ENCODE assay signal across 1 cellular context in genomic region chr20:32474009-32474716, GRCh38.
TF ChIP-seq lines count a peak whose summit lies in the region.

No MANE protein-coding gene starts in this region.

TF ChIP-seq in HepG2, 621 proteins besides CTCF, POLR2A, EP300 and RAD21 (continued from another document and continues in another):
- 0 out of 2 replicates have a peak, but pooled peaks have one; percentile 0 for TF ChIP-seq ZBTB46 (CRISPR knock-in tag; IDR thresholded peaks at IDR 0.05; ENCODE audit: borderline replicate concordance)
- no peak for TF ChIP-seq CENPX (CRISPR knock-in tag; IDR thresholded peaks at IDR 0.05)
- TF ChIP-seq ZNF350 (CRISPR knock-in tag; IDR thresholded peaks at IDR 0.05; ENCODE audit: borderline replicate concordance, low read depth): peak; percentile 20; the same call in 1 of the 2 replicates
- TF ChIP-seq LBX2 (CRISPR knock-in tag; IDR thresholded peaks at IDR 0.05; ENCODE audit: borderline replicate concordance): no peak; the same call in 1 of the 2 replicates
- TF ChIP-seq CBX5 (CRISPR knock-in tag; IDR thresholded peaks at IDR 0.05; ENCODE audit: borderline replicate concordance): no peak
- TF ChIP-seq ETV6 (CRISPR knock-in tag; conservative IDR thresholded peaks at IDR 0.05): no peak
- no peak; the same call in 1 of the 2 replicates for TF ChIP-seq ZNF280D (CRISPR knock-in tag; IDR thresholded peaks at IDR 0.05)
- no peak for TF ChIP-seq ATF7 (IDR thresholded peaks at IDR 0.05)
- TF ChIP-seq ATF7 (CRISPR knock-in tag; IDR thresholded peaks at IDR 0.05): no peak
- no peak for TF ChIP-seq ZNF788 (CRISPR knock-in tag; IDR thresholded peaks at IDR 0.05; ENCODE audit: borderline replicate concordance)
- no peak for TF ChIP-seq ZNF556 (CRISPR knock-in tag; IDR thresholded peaks at IDR 0.05; ENCODE audit: borderline replicate concordance)
- TF ChIP-seq FUBP1 (CRISPR knock-in tag; IDR thresholded peaks at IDR 0.05; ENCODE audit: borderline replicate concordance): no peak
- TF ChIP-seq IRF2 (CRISPR knock-in tag; IDR thresholded peaks at IDR 0.05): no peak
- no peak for TF ChIP-seq HDAC2 (CRISPR knock-in tag; IDR thresholded peaks at IDR 0.05)
- no peak for TF ChIP-seq ZNF558 (CRISPR knock-in tag; IDR thresholded peaks at IDR 0.05; ENCODE audit: borderline replicate concordance)
- TF ChIP-seq ATF1 (CRISPR knock-in tag; IDR thresholded peaks at IDR 0.05): no peak
- no peak; the same call in 1 of the 2 replicates for TF ChIP-seq HIC2 (CRISPR knock-in tag; IDR thresholded peaks at IDR 0.05; ENCODE audit: low read depth)
- peak; percentile 59; the same call in 1 of the 2 replicates for TF ChIP-seq ZNF468 (CRISPR knock-in tag; IDR thresholded peaks at IDR 0.05)
- no peak for TF ChIP-seq SPEN (CRISPR knock-in tag; IDR thresholded peaks at IDR 0.05; ENCODE audit: low read depth)
- no peak for TF ChIP-seq ASH2L (IDR thresholded peaks at IDR 0.05; ENCODE audit: insufficient read length, low read depth, low read length)
- no peak; the same call in 1 of the 2 replicates for TF ChIP-seq JDP2 (CRISPR knock-in tag; IDR thresholded peaks at IDR 0.05; ENCODE audit: borderline replicate concordance)
- no peak for TF ChIP-seq SAP130 (CRISPR knock-in tag; IDR thresholded peaks at IDR 0.05; ENCODE audit: low read depth)
- no peak for TF ChIP-seq KAT2B (IDR thresholded peaks at IDR 0.05; ENCODE audit: borderline replicate concordance, low read depth, low read length)
- TF ChIP-seq ZNF101 (CRISPR knock-in tag; IDR thresholded peaks at IDR 0.05; ENCODE audit: borderline replicate concordance, low read depth): no peak
- no peak for TF ChIP-seq ZNF460 (CRISPR knock-in tag; IDR thresholded peaks at IDR 0.05; ENCODE audit: borderline replicate concordance)
- TF ChIP-seq ADNP (CRISPR knock-in tag; IDR thresholded peaks at IDR 0.05): no peak
- no peak for TF ChIP-seq SYNCRIP (IDR thresholded peaks at IDR 0.05; ENCODE audit: insufficient read depth, low read depth, low read length)
- TF ChIP-seq HNF1A (IDR thresholded peaks at IDR 0.05; ENCODE audit: low read depth): no peak
- TF ChIP-seq HNF1A (CRISPR knock-in tag; IDR thresholded peaks at IDR 0.05; ENCODE audit: borderline replicate concordance): no peak
- no peak for TF ChIP-seq ZNF362 (CRISPR knock-in tag; IDR thresholded peaks at IDR 0.05; ENCODE audit: borderline replicate concordance)
- peak; percentile 54 for TF ChIP-seq ZNF776 (CRISPR knock-in tag; IDR thresholded peaks at IDR 0.05)
- TF ChIP-seq ZNF7 (CRISPR knock-in tag; IDR thresholded peaks at IDR 0.05): no peak
- TF ChIP-seq ZNF160 (CRISPR knock-in tag; IDR thresholded peaks at IDR 0.05): no peak
- no peak for TF ChIP-seq TBX2 (CRISPR knock-in tag; IDR thresholded peaks at IDR 0.05; ENCODE audit: borderline replicate concordance)
- no peak for TF ChIP-seq TCF7L2 (IDR thresholded peaks at IDR 0.05; ENCODE audit: low read depth, low read length)
- no peak for TF ChIP-seq JUNB (CRISPR knock-in tag; IDR thresholded peaks at IDR 0.05; ENCODE audit: borderline replicate concordance)
- no peak for TF ChIP-seq ZNF441 (CRISPR knock-in tag; IDR thresholded peaks at IDR 0.05; ENCODE audit: borderline replicate concordance)
- TF ChIP-seq GMEB1 (CRISPR knock-in tag; IDR thresholded peaks at IDR 0.05; ENCODE audit: borderline replicate concordance): 0 out of 2 replicates have a peak, but pooled peaks have one; percentile 11
- TF ChIP-seq SMARCE1 (IDR thresholded peaks at IDR 0.05; ENCODE audit: borderline replicate concordance): no peak
